ENCODE assay signal across 2 cellular contexts in genomic region chr21:40895697-40896096, GRCh38. TPM values are rescaled to one million over a fixed set of nuclear protein-coding genes. Genes with fewer than 3 reads are reported as not detected.
"Had no signal": no experiment of that assay in that cellular context is flagged by ENCODE, and none has a peak within 500 bp of the region (broad histone marks: within the 10 kb centered on the region; RNA-seq: fewer than 3 reads in every experiment).

No MANE protein-coding gene starts in this region.

RNA-seq across cellular contexts. Expression of gene DSCAM, which starts 48.7 kb away (rescaled TPM):
- total RNA-seq: GM23248 had no signal
- polyA plus RNA-seq: GM23248, GM23338 had no signal
